ENCODE assay signal across 1 cellular context in genomic region chr2:190651413-190651812, GRCh38.
TF ChIP-seq lines count a peak whose summit lies in the region.

No MANE protein-coding gene starts in this region.

TF ChIP-seq in A549, 52 proteins besides CTCF, POLR2A, EP300 and RAD21 (continued from another document):
- TF ChIP-seq REST (IDR thresholded peaks at IDR 0.05), result no peak
TF ChIP-seq in A549: peak in this region for 0.
